In the genomic region with DNA sequence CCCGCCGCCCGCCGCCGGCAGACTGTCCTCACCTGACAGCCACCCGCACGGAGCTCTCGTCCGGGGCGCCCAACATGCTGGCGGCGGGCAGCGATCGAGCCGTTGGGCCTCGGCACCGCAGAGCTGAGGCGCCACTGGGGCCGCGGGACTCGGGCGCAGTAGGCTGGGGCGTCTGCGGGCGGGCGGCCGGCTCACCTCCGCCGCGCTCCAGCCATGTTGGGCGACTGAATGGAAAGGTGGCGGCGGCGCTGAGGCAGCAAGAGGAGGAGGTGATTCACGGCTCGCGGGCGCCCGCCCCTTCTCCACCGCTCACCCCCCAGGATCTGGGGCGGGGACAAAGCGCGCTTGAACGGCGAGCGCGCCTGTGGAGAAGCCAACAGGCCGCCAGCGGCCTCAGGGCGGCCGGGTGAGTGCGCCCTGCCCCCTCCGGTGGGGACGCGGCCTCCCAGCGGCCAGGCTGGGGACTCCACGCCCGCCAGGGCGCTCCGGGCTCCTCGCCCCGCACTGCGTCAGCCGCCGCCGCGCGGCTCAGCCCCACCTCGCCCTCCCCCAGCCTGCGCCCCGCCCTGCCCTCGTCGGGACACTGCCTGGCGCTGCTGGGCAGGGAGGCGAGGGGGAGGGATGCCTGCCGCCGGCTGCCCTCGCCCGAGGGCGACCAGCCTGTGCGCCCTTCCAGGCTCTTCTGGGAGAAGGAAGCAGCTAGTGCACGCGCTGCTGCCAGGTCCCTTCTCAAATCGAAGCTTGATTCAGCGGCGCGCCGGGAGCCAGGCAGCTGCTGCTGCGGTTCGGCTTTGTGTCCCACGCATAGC, we compare ENCODE assay signal across 1 cellular context.
TF ChIP-seq lines count a peak whose summit lies in the region.

A gene with protein sequence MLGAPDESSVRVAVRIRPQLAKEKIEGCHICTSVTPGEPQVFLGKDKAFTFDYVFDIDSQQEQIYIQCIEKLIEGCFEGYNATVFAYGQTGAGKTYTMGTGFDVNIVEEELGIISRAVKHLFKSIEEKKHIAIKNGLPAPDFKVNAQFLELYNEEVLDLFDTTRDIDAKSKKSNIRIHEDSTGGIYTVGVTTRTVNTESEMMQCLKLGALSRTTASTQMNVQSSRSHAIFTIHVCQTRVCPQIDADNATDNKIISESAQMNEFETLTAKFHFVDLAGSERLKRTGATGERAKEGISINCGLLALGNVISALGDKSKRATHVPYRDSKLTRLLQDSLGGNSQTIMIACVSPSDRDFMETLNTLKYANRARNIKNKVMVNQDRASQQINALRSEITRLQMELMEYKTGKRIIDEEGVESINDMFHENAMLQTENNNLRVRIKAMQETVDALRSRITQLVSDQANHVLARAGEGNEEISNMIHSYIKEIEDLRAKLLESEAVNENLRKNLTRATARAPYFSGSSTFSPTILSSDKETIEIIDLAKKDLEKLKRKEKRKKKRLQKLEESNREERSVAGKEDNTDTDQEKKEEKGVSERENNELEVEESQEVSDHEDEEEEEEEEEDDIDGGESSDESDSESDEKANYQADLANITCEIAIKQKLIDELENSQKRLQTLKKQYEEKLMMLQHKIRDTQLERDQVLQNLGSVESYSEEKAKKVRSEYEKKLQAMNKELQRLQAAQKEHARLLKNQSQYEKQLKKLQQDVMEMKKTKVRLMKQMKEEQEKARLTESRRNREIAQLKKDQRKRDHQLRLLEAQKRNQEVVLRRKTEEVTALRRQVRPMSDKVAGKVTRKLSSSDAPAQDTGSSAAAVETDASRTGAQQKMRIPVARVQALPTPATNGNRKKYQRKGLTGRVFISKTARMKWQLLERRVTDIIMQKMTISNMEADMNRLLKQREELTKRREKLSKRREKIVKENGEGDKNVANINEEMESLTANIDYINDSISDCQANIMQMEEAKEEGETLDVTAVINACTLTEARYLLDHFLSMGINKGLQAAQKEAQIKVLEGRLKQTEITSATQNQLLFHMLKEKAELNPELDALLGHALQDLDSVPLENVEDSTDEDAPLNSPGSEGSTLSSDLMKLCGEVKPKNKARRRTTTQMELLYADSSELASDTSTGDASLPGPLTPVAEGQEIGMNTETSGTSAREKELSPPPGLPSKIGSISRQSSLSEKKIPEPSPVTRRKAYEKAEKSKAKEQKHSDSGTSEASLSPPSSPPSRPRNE (N-terminal part only) (minus strand): TSS at position 226 of the 809 bp plus-strand sequence. CDS start 150 bp downstream, at position 76.

TF ChIP-seq in GM23338, 12 proteins besides CTCF, POLR2A, EP300 and RAD21 (continued from another document):
- TF ChIP-seq, protein P1, sequence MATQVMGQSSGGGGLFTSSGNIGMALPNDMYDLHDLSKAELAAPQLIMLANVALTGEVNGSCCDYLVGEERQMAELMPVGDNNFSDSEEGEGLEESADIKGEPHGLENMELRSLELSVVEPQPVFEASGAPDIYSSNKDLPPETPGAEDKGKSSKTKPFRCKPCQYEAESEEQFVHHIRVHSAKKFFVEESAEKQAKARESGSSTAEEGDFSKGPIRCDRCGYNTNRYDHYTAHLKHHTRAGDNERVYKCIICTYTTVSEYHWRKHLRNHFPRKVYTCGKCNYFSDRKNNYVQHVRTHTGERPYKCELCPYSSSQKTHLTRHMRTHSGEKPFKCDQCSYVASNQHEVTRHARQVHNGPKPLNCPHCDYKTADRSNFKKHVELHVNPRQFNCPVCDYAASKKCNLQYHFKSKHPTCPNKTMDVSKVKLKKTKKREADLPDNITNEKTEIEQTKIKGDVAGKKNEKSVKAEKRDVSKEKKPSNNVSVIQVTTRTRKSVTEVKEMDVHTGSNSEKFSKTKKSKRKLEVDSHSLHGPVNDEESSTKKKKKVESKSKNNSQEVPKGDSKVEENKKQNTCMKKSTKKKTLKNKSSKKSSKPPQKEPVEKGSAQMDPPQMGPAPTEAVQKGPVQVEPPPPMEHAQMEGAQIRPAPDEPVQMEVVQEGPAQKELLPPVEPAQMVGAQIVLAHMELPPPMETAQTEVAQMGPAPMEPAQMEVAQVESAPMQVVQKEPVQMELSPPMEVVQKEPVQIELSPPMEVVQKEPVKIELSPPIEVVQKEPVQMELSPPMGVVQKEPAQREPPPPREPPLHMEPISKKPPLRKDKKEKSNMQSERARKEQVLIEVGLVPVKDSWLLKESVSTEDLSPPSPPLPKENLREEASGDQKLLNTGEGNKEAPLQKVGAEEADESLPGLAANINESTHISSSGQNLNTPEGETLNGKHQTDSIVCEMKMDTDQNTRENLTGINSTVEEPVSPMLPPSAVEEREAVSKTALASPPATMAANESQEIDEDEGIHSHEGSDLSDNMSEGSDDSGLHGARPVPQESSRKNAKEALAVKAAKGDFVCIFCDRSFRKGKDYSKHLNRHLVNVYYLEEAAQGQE (IDR thresholded peaks at IDR 0.05; ENCODE audit: unreplicated experiment) = no peak
- TF ChIP-seq, protein P2, sequence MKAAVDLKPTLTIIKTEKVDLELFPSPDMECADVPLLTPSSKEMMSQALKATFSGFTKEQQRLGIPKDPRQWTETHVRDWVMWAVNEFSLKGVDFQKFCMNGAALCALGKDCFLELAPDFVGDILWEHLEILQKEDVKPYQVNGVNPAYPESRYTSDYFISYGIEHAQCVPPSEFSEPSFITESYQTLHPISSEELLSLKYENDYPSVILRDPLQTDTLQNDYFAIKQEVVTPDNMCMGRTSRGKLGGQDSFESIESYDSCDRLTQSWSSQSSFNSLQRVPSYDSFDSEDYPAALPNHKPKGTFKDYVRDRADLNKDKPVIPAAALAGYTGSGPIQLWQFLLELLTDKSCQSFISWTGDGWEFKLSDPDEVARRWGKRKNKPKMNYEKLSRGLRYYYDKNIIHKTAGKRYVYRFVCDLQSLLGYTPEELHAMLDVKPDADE (IDR thresholded peaks at IDR 0.05) = no peak
- TF ChIP-seq ZNF331 (CRISPR knock-in tag; IDR thresholded peaks at IDR 0.05; ENCODE audit: low read depth) = no peak
- peak; percentile 50; the same call in 1 of the 2 replicates for TF ChIP-seq CREB1 (CRISPR knock-in tag; IDR thresholded peaks at IDR 0.05; ENCODE audit: low read depth)
- TF ChIP-seq ZNF114 (CRISPR knock-in tag; IDR thresholded peaks at IDR 0.05) = no peak
- no peak for TF ChIP-seq NANOG (IDR thresholded peaks at IDR 0.05; ENCODE audit: borderline replicate concordance)
- TF ChIP-seq, protein P3, sequence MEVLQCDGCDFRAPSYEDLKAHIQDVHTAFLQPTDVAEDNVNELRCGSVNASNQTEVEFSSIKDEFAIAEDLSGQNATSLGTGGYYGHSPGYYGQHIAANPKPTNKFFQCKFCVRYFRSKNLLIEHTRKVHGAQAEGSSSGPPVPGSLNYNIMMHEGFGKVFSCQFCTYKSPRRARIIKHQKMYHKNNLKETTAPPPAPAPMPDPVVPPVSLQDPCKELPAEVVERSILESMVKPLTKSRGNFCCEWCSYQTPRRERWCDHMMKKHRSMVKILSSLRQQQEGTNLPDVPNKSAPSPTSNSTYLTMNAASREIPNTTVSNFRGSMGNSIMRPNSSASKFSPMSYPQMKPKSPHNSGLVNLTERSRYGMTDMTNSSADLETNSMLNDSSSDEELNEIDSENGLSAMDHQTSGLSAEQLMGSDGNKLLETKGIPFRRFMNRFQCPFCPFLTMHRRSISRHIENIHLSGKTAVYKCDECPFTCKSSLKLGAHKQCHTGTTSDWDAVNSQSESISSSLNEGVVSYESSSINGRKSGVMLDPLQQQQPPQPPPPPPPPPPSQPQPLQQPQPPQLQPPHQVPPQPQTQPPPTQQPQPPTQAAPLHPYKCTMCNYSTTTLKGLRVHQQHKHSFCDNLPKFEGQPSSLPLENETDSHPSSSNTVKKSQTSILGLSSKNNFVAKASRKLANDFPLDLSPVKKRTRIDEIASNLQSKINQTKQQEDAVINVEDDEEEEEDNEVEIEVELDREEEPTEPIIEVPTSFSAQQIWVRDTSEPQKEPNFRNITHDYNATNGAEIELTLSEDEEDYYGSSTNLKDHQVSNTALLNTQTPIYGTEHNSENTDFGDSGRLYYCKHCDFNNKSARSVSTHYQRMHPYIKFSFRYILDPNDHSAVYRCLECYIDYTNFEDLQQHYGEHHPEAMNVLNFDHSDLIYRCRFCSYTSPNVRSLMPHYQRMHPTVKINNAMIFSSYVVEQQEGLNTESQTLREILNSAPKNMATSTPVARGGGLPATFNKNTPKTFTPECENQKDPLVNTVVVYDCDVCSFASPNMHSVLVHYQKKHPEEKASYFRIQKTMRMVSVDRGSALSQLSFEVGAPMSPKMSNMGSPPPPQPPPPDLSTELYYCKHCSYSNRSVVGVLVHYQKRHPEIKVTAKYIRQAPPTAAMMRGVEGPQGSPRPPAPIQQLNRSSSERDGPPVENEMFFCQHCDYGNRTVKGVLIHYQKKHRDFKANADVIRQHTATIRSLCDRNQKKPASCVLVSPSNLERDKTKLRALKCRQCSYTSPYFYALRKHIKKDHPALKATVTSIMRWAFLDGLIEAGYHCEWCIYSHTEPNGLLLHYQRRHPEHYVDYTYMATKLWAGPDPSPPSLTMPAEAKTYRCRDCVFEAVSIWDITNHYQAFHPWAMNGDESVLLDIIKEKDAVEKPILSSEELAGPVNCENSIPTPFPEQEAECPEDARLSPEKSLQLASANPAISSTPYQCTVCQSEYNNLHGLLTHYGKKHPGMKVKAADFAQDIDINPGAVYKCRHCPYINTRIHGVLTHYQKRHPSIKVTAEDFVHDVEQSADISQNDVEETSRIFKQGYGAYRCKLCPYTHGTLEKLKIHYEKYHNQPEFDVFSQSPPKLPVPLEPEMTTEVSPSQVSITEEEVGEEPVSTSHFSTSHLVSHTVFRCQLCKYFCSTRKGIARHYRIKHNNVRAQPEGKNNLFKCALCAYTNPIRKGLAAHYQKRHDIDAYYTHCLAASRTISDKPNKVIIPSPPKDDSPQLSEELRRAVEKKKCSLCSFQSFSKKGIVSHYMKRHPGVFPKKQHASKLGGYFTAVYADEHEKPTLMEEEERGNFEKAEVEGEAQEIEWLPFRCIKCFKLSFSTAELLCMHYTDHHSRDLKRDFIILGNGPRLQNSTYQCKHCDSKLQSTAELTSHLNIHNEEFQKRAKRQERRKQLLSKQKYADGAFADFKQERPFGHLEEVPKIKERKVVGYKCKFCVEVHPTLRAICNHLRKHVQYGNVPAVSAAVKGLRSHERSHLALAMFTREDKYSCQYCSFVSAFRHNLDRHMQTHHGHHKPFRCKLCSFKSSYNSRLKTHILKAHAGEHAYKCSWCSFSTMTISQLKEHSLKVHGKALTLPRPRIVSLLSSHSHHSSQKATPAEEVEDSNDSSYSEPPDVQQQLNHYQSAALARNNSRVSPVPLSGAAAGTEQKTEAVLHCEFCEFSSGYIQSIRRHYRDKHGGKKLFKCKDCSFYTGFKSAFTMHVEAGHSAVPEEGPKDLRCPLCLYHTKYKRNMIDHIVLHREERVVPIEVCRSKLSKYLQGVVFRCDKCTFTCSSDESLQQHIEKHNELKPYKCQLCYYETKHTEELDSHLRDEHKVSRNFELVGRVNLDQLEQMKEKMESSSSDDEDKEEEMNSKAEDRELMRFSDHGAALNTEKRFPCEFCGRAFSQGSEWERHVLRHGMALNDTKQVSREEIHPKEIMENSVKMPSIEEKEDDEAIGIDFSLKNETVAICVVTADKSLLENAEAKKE (CRISPR knock-in tag; IDR thresholded peaks at IDR 0.05) = no peak
